In the genomic region with DNA sequence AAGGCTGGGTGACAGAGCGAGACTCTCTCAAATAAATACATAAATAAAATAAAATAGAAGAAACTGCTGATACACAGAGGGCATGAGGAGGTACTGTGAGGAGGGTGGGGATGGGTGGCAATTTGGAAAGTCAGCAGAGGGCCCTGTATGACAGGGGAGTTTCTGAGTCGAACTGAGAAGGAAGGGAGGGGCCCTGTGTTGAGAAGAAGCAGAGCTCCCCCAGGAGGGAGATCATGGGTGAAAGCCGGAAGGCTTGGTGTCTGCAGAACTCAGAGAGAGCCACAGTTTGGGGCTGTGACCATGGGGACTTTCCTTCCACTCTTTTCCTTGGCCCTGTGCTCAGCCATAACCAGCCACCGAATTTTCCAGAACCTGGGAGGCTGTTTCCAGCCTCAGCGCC, we compare ENCODE assay signal across 12 cellular contexts. TPM values are rescaled to one million over a fixed set of nuclear protein-coding genes. Genes with fewer than 3 reads are reported as not detected.
DNase-seq lines count a peak whose midpoint lies in the region; ATAC-seq, FAIRE-seq and TF ChIP-seq lines count a peak whose summit lies in the region.
"Had no signal": no experiment of that assay in that cellular context is flagged by ENCODE, and none has a peak within 500 bp of the region (broad histone marks: within the 10 kb centered on the region; RNA-seq: fewer than 3 reads in every experiment).

No MANE protein-coding gene starts in this region.

- H3K27me3 ChIP-seq in PC-9 (ENCODE audit: insufficient read depth, low read depth) (no peaks in the 10 kb centered on the region), body of pancreas (no peaks in the 10 kb centered on the region), gastrocnemius medialis (no peaks in the 10 kb centered on the region)

- POLR2A ChIA-PET in GM10248 (lab: Yijun Ruan, JAX) (no interaction called here), PC-9 (lab: Charles Lee; ENCODE audit: unreplicated experiment) (interaction anchor here (0.6 kb wide), 1 partner anchor 594 kb away, joined by 5 read pairs; no protein-coding TSS in a partner anchor)

- in situ Hi-C loops in gastrocnemius medialis (cut with MboI; ENCODE audit: low sequenced_read_pairs in 4 of 4), result no loop called here

- H3K4me3 ChIP-seq in PC-9, result peak overlapping the region; percentile 7; the same call in 1 of the 2 replicates
- no peak overlapping the region for H3K4me3 ChIP-seq in body of pancreas
- H3K4me3 ChIP-seq in gastrocnemius medialis, result no peak overlapping the region
- H3K4me3 ChIP-seq: smooth muscle cell had no signal

- H3K79me2 ChIP-seq in PC-9 (ENCODE audit: low read depth), result 0 out of 2 replicates have a peak, but pooled peaks cover 10% of the 10 kb centered on the region

- no peak for FAIRE-seq in urothelium cell line (lab: Jason Lieb, UNC)
- FAIRE-seq: HTR-8/SVneo, TTC549 had no signal

- ATAC-seq in body of pancreas (no peak), gastrocnemius medialis (no peak), GM19463 (IDR thresholded peaks at IDR 0.05; ENCODE audit: unreplicated experiment) (no peak)
- ATAC-seq: stimulated activated memory B cell treated with anti-CD40 and anti-IgM and Interleukin-4, amounts not matched to agents 10 μg/mL and 1 μg/mL and 100 μg/mL, for 72 hours had no signal

- TF ChIP-seq CTCF in GM10248 (IDR thresholded peaks at IDR 0.05; ENCODE audit: control extremely low read depth, extremely low read depth, low read depth, missing control alignments) (peak; percentile 30), PC-9 (conservative IDR thresholded peaks at IDR 0.05) (no peak), body of pancreas (IDR thresholded peaks at IDR 0.05) (no peak), gastrocnemius medialis (IDR thresholded peaks at IDR 0.05 in 4 of 5, conservative IDR thresholded peaks at IDR 0.05 in 1 of 5) (no peak)

- no peaks in the 10 kb centered on the region for H3K36me3 ChIP-seq in PC-9 (ENCODE audit: low read depth)
- no peaks in the 10 kb centered on the region for H3K36me3 ChIP-seq in body of pancreas (replicated peaks in 1 of 2; ENCODE audit: insufficient read depth in 1 of 2, low read depth in 2 of 2)
- H3K36me3 ChIP-seq in gastrocnemius medialis, result peaks cover 0 to 30% of the 10 kb centered on the region in 2 donors

- H3K9me3 ChIP-seq in PC-9 (ENCODE audit: insufficient read depth, low read depth) (no peaks in the 10 kb centered on the region), body of pancreas (no peaks in the 10 kb centered on the region), gastrocnemius medialis (no peaks in the 10 kb centered on the region)

- peak overlapping the region; percentile 66 for H3K4me2 ChIP-seq in PC-9
- H3K4me2 ChIP-seq: smooth muscle cell had no signal

- H3K4me1 ChIP-seq in PC-9 (replicated peaks; ENCODE audit: insufficient read depth) (peaks cover 92% of the 10 kb centered on the region), body of pancreas (peaks cover 25% of the 10 kb centered on the region), gastrocnemius medialis (peaks cover 0 to 19% of the 10 kb centered on the region in 2 donors)

- no TSS peak for BruUV-seq in PC-9 (replicated peaks; lab: Mats Ljungman, UMichigan)

- 85 to 88% methylated on average over 5 of the region's 5 CpGs for WGBS in body of pancreas, 2 donors

- CTCF ChIA-PET in GM10248 (lab: Yijun Ruan, JAX), result no interaction called here
- CTCF ChIA-PET in PC-9 (lab: Charles Lee), result interaction anchor here (0.9 kb wide), 1 partner anchor 23 kb away, joined by 3 read pairs; no protein-coding TSS in a partner anchor

- no peak overlapping the region for H2AFZ ChIP-seq in PC-9

- H3K27ac ChIP-seq in PC-9 (peak overlapping the region; percentile 95), body of pancreas (peak overlapping the region in 3 of 4 donors; percentile 19 to 73 (median 72)), gastrocnemius medialis (peak overlapping the region in 3 of 4 donors; percentile 38 to 51 (median 46))

- H4K20me1 ChIP-seq in PC-9 (ENCODE audit: insufficient read depth), result no peaks in the 10 kb centered on the region

- DNase-seq in GM10248 (ENCODE audit: extremely low spot score) (no peak), PC-9 (no peak), body of pancreas (no peak), gastrocnemius medialis (no peak), NCI-H345 (lab: John Stamatoyannopoulos, UW) (no peak), urothelium cell line (ENCODE audit: low spot score) (no peak)
- DNase-seq: NCI-H187 treated with DMSO at 0.1 percent for 48 hours had no signal

- TF ChIP-seq POLR2A in body of pancreas (IDR thresholded peaks at IDR 0.05) (no peak), gastrocnemius medialis (IDR thresholded peaks at IDR 0.05) (no peak)

- intact Hi-C loops in PC-9 (cut with micrococcal nuclease; ENCODE audit: unreplicated experiment), result loop anchor here (2.0 kb wide), 2 partner anchors 14 to 40 kb away; no protein-coding TSS in a partner anchor
- intact Hi-C loops in body of pancreas (cut with DNase I), result no loop called here
- intact Hi-C loops in gastrocnemius medialis (cut with DNase I; ENCODE audit: low total_unique reads), result no loop called here

- peaks cover 70% of the 10 kb centered on the region for H3F3A ChIP-seq in PC-9 (ENCODE audit: insufficient read depth, low read depth)

- no peaks in the 10 kb centered on the region for H3K9me2 ChIP-seq in PC-9 (ENCODE audit: insufficient read depth)

RNA-seq across cellular contexts. Expression of gene AFAP1, which starts 24.8 kb away (rescaled TPM):
- total RNA-seq in PC-9 (2021) (69.6 and 84.1 TPM in 2 replicates), body of pancreas (10 to 100 TPM in 1 of 2 donors, 1 to 10 TPM in 1; 9.6 to 35.3 TPM), gastrocnemius medialis (1 to 10 TPM; 1.5 to 8.6 (median 3.5) TPM)
